8 cellular contexts compared by ENCODE assay signal in the genomic region with DNA sequence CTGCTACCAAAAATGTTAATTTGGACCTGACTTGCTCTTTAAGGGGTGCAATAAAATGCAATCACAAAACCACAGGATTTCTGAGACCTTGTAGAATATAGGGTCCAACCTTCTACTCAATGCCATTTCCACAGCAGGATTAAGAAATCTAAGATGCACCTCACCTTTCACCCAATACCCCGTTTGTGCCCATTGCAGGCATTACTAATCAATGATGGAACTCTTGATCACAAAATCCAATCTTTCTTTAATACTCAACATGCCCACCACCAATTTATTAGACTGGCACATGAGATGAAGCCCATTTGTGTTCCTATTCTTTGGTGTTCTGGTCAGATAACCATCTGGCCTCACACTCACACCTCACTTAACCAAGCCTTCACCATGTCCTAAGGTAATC.
"Had no signal": no experiment of that assay in that cellular context is flagged by ENCODE, and none has a peak within 500 bp of the region (broad histone marks: within the 10 kb centered on the region; RNA-seq: fewer than 3 reads in every experiment).

No MANE protein-coding gene starts in this region.

- DNase-seq: GDM1, GF-D8 had no signal

- H3K4me3 ChIP-seq: GM12878 had no signal

- FAIRE-seq: G401.6, GM12891, GM12892, GM18507, GM19239 had no signal

- ATAC-seq: GM12878 had no signal
